In the genomic region with DNA sequence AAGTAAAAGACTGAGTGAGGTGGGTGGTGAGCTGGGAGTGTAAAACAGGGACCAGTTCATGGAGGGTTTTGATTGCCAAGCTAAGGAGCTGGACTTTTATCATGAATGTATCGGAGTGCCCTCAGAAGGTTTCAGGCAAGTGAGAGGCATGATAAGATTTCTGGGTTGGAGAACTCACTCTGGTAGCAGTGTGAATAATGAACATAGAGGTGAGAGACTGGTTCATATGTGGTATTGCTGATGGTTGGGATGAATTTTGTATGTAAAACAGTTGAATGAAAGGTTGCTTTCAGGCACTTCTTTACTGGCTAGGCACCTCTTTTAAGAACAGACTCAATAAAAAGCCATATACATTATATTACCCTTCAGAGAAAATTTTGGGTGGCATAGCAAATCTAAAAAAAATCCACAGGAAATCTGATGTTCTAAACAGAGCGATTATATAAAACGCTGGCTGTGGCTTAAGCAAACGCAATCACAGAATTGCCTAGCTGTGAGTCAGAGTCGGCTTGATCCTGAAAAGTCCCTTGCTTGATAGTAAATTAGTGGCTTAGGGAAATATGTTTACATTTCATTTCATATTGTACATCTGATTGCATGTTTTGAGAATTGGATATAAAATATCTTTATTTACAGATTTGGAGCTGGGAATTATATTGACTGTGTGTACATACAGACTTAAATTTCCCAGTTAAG, we compare ENCODE assay signal across 13 cellular contexts.
DNase-seq lines count a peak whose midpoint lies in the region; ATAC-seq and TF ChIP-seq lines count a peak whose summit lies in the region.
"Had no signal": no experiment of that assay in that cellular context is flagged by ENCODE, and none has a peak within 500 bp of the region (broad histone marks: within the 10 kb centered on the region; RNA-seq: fewer than 3 reads in every experiment).

No MANE protein-coding gene starts in this region.

- POLR2A ChIA-PET in activated CD8-positive, alpha-beta T cell treated with anti-CD3 and anti-CD28 coated beads, Interleukin-2, amount 10 ng/mL, durations not matched to agents 7 days and 5 days (lab: Charles Lee), result no interaction called here

- CTCF ChIA-PET in activated CD8-positive, alpha-beta T cell treated with anti-CD3 and anti-CD28 coated beads, Interleukin-2, amount 10 ng/mL, durations not matched to agents 7 days and 5 days (lab: Charles Lee), result no interaction called here

- TF ChIP-seq CTCF in CD14-positive monocyte (IDR thresholded peaks at IDR 0.05) (no peak), cardiac fibroblast (IDR thresholded peaks at IDR 0.05; ENCODE audit: low read depth, low read length) (no peak)

- H3K27ac Mint-ChIP-seq in CD14-positive monocyte, result peak overlapping the region; percentile 52 to 85 (median 73)
- no peak overlapping the region for H3K27ac Mint-ChIP-seq in activated CD8-positive, alpha-beta T cell treated with anti-CD3 and anti-CD28 coated beads, Interleukin-2, amount 10 ng/mL, durations not matched to agents 7 days and 5 days
- H3K27ac Mint-ChIP-seq: activated naive CD4-positive, alpha-beta T cell treated with anti-CD3 and anti-CD28 coated beads, Interleukin-2, amount 10 ng/mL, durations not matched to agents 7 days and 5 days; progenitor cell of endocrine pancreas had no signal

- H3K4me3 ChIP-seq in cardiac fibroblast (replicated peaks in 1 of 2; ENCODE audit: low read depth in 2 of 2, low read length in 2 of 2), result no peak overlapping the region

- intact Hi-C loops in CD14-positive monocyte (cut with micrococcal nuclease), result no loop called here
- intact Hi-C loops in left cardiac atrium (cut with DNase I), result no loop called here

- DNase-seq in CD14-positive monocyte (ENCODE audit: low spot score) (no peak), M059J (ENCODE audit: low read depth) (peak; percentile 79), cardiac fibroblast (ENCODE audit: low read depth in 2 of 2) (peak; percentile 34 to 78), myocyte (ENCODE audit: low read depth) (peak; percentile 41), left cardiac atrium (no peak), putamen (ENCODE audit: low spot score) (no peak)
- DNase-seq in central memory CD4-positive, alpha-beta T cell, result no peak
- no peak for DNase-seq in activated CD8-positive, alpha-beta T cell treated with anti-CD3 and anti-CD28 coated beads, Interleukin-2, amount 10 ng/mL, durations not matched to agents 7 days and 5 days
- DNase-seq: activated naive CD4-positive, alpha-beta T cell treated with anti-CD3 and anti-CD28 coated beads, Interleukin-2, amount 10 ng/mL, durations not matched to agents 7 days and 5 days; C1 segment of cervical spinal cord; NCI-H1105; stimulated activated CD4-positive, alpha-beta T cell treated with anti-CD3 and anti-CD28 coated beads, Interleukin-2, amount 100 ng/mL, for 24 hours had no signal

- H3K4me1 Mint-ChIP-seq in CD14-positive monocyte, result peaks cover 50% of the 10 kb centered on the region
- no peaks in the 10 kb centered on the region for H3K4me1 Mint-ChIP-seq in activated CD8-positive, alpha-beta T cell treated with anti-CD3 and anti-CD28 coated beads, Interleukin-2, amount 10 ng/mL, durations not matched to agents 7 days and 5 days (ENCODE audit: low read depth)
- H3K4me1 Mint-ChIP-seq: activated naive CD4-positive, alpha-beta T cell treated with anti-CD3 and anti-CD28 coated beads, Interleukin-2, amount 10 ng/mL, durations not matched to agents 7 days and 5 days had no signal

- no peaks in the 10 kb centered on the region for H3K27me3 Mint-ChIP-seq in CD14-positive monocyte (ENCODE audit: low read depth in 3 of 3)
- peaks cover 2% of the 10 kb centered on the region for H3K27me3 Mint-ChIP-seq in activated CD8-positive, alpha-beta T cell treated with anti-CD3 and anti-CD28 coated beads, Interleukin-2, amount 10 ng/mL, durations not matched to agents 7 days and 5 days (ENCODE audit: low read depth)
- H3K27me3 Mint-ChIP-seq: activated naive CD4-positive, alpha-beta T cell treated with anti-CD3 and anti-CD28 coated beads, Interleukin-2, amount 10 ng/mL, durations not matched to agents 7 days and 5 days; progenitor cell of endocrine pancreas had no signal

- peak overlapping the region in 1 of 2 donors; percentile 66 for H3K4me3 Mint-ChIP-seq in CD14-positive monocyte
- no peak overlapping the region for H3K4me3 Mint-ChIP-seq in activated CD8-positive, alpha-beta T cell treated with anti-CD3 and anti-CD28 coated beads, Interleukin-2, amount 10 ng/mL, durations not matched to agents 7 days and 5 days
- H3K4me3 Mint-ChIP-seq: activated naive CD4-positive, alpha-beta T cell treated with anti-CD3 and anti-CD28 coated beads, Interleukin-2, amount 10 ng/mL, durations not matched to agents 7 days and 5 days had no signal

- peaks cover 0 to 1% (median 0%) of the 10 kb centered on the region in 7 donors for H3K9me3 Mint-ChIP-seq in CD14-positive monocyte
- no peaks in the 10 kb centered on the region for H3K9me3 Mint-ChIP-seq in activated CD8-positive, alpha-beta T cell treated with anti-CD3 and anti-CD28 coated beads, Interleukin-2, amount 10 ng/mL, durations not matched to agents 7 days and 5 days (ENCODE audit: insufficient read depth)
- H3K9me3 Mint-ChIP-seq: activated naive CD4-positive, alpha-beta T cell treated with anti-CD3 and anti-CD28 coated beads, Interleukin-2, amount 10 ng/mL, durations not matched to agents 7 days and 5 days had no signal

- peaks cover 18 to 20% of the 10 kb centered on the region in 2 donors for H3K36me3 Mint-ChIP-seq in CD14-positive monocyte
- no peaks in the 10 kb centered on the region for H3K36me3 Mint-ChIP-seq in activated CD8-positive, alpha-beta T cell treated with anti-CD3 and anti-CD28 coated beads, Interleukin-2, amount 10 ng/mL, durations not matched to agents 7 days and 5 days (ENCODE audit: low read depth)
- H3K36me3 Mint-ChIP-seq: activated naive CD4-positive, alpha-beta T cell treated with anti-CD3 and anti-CD28 coated beads, Interleukin-2, amount 10 ng/mL, durations not matched to agents 7 days and 5 days had no signal

- ATAC-seq in left cardiac atrium, result no peak
- no peak for ATAC-seq in activated CD8-positive, alpha-beta T cell treated with anti-CD3 and anti-CD28 coated beads, Interleukin-2, amount 10 ng/mL, durations not matched to agents 7 days and 5 days

Comparison
In these comparisons a context has a peak if more than half of its experiments do, and no peak if none do; other contexts are left out.
1. DNase-seq: peak in M059J (single experiment), cardiac fibroblast (2 of 2) and myocyte (single experiment); none in CD14-positive monocyte (single experiment), left cardiac atrium (single experiment), central memory CD4-positive, alpha-beta T cell (single experiment), activated CD8-positive, alpha-beta T cell treated with anti-CD3 and anti-CD28 coated beads, Interleukin-2, amount 10 ng/mL, durations not matched to agents 7 days and 5 days (single experiment) and putamen (single experiment).